Comparison of ENCODE assay signal across 17 cellular contexts in the genomic region with DNA sequence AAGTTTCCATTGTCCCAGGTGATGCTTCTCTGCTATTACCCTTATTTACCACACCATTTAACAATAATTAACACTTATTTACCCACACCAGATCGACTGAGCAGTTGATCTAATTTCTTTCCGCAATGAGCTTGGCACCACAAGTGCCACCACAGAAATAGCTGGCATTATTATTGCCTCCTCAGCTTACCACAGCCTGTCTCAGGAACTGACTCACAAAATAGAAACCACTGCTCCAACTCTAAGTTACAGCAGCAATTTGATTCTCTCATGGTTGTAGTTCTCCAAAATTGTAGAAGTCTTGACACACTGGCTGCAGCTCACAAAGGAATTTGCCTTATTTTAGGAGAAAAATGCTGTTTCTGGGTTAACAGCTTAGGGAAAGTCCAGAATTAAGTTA.
DNase-seq lines count a peak whose midpoint lies in the region; ATAC-seq and TF ChIP-seq lines count a peak whose summit lies in the region.
"Had no signal": no experiment of that assay in that cellular context is flagged by ENCODE, and none has a peak within 500 bp of the region (broad histone marks: within the 10 kb centered on the region; RNA-seq: fewer than 3 reads in every experiment).

No MANE protein-coding gene starts in this region.

- no peak for ATAC-seq in GM18511 (IDR thresholded peaks at IDR 0.05; ENCODE audit: unreplicated experiment)
- no peak for ATAC-seq in HG03457 (IDR thresholded peaks at IDR 0.05; ENCODE audit: unreplicated experiment)
- ATAC-seq in HG03565 (IDR thresholded peaks at IDR 0.05; ENCODE audit: unreplicated experiment) = no peak
- ATAC-seq: CD8-positive, alpha-beta T cell had no signal

- H3K4me3 ChIP-seq in AG04449 (ENCODE audit: low read depth, low read length) (no peak overlapping the region), fibroblast of mammary gland (ENCODE audit: control insufficient read depth, low read depth, low read length) (no peak overlapping the region)
- H3K4me3 ChIP-seq: SK-N-MC had no signal

- no peak for TF ChIP-seq CTCF in AG04449 (IDR thresholded peaks at IDR 0.05; ENCODE audit: insufficient read depth, low read length, missing control alignments)
- no peak for TF ChIP-seq CTCF in fibroblast of mammary gland (conservative IDR thresholded peaks at IDR 0.05; ENCODE audit: control insufficient read depth, insufficient read depth, low read depth, low read length)

- CTCF ChIA-PET in AG04449 (lab: Yijun Ruan, JAX) = no interaction called here

- POLR2A ChIA-PET in AG04449 (lab: Yijun Ruan, JAX) = no interaction called here

- intact Hi-C loops in posterior cingulate gyrus (cut with DNase I) = loop anchor here (10.0 kb wide), 2 partner anchors 142 to 198 kb away; partner anchors contain the start of genes ATP5ME, MYL5 and ZNF141

- peak; percentile 19 for DNase-seq in AG04449 (ENCODE audit: low read depth, low spot score)
- peak; percentile 37 for DNase-seq in GM04503 (ENCODE audit: low read depth)
- DNase-seq in OCI-M1 (lab: John Stamatoyannopoulos, UW) = peak; percentile 34
- peak; percentile 30 for DNase-seq in fibroblast of mammary gland (ENCODE audit: low read depth)
- DNase-seq in posterior cingulate gyrus = no peak
- DNase-seq: activated CD4-positive, CD25-positive, alpha-beta regulatory T cell treated with anti-CD3 and anti-CD28 coated beads, Interleukin-2, amount 50 U/mL, for 72 hours; activated gamma-delta T cell treated with Interleukin-2 at 50 U/mL for 16 hours; CD8-positive, alpha-beta T cell; cerebellar nuclear complex; NCI-H1048; NCI-H510A; retina; stimulated activated CD4-positive, alpha-beta T cell treated with anti-CD3 and anti-CD28 coated beads, Interleukin-4, amount 100 ng/mL, for 4 hours had no signal

Comparison
In these comparisons a context has a peak if more than half of its experiments do, and no peak if none do; other contexts are left out.
1. DNase-seq: peak in AG04449 (single experiment), GM04503 (single experiment), OCI-M1 (single experiment) and fibroblast of mammary gland (single experiment); none in posterior cingulate gyrus (0 of 10).